30 cellular contexts compared by ENCODE assay signal in the genomic region with DNA sequence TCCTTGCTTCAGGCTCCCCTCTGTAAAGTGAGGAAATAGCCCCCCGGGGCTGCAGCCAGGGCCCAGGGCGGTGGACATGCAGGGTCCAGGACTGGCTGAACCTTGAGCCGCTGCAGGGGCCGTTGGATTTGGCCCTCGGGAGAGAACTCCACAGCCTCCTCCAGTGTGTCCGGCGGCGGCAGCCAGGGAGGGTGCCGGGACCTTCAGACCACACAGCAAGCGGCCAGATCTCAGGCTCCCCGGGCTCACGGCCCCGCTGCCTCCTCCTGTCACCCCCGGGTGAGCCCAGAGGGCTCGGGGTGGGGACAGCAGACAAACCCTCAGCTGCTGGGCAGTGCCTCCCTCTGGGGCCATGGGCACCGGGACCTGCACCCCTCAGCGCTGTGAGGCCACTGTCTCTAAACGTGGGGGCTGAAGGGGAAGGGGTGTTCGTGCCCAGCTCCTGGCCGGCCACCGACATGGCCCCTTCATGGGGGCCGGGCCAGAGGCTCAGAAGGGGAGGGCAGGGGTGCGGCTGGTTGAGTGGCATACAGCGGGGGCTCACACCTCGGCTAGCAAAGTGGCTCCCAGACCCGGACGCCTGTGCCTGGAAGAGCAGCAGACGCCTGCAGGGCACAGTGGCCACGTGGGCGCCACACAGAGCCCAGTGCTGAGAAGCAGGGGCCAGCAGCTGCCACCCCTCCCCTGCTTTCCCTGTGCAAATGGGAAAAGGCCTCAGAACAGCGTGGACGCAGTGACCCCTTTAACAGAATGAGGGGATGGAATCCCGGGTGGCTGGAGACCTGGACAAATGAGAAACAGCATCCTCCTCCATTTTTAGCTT.
"Had no signal": no experiment of that assay in that cellular context is flagged by ENCODE, and none has a peak within 500 bp of the region (broad histone marks: within the 10 kb centered on the region; RNA-seq: fewer than 3 reads in every experiment).

No MANE protein-coding gene starts in this region.

- H3K27me3 ChIP-seq: Peyer's patch had no signal

- H3K27ac ChIP-seq: brain microvascular endothelial cell, Peyer's patch, RWPE1, WERI-Rb-1 had no signal

- H3K4me3 Mint-ChIP-seq: activated CD4-positive, alpha-beta memory T cell treated with anti-CD3 and anti-CD28 coated beads, Interleukin-2, amount 10 ng/mL, durations not matched to agents 7 days and 5 days; activated CD8-positive, alpha-beta memory T cell treated with anti-CD3 and anti-CD28 coated beads, Interleukin-2, amount 10 ng/mL, durations not matched to agents 7 days and 5 days; activated naive CD4-positive, alpha-beta T cell treated with anti-CD3 and anti-CD28 coated beads, Interleukin-2, amount 10 ng/mL, durations not matched to agents 7 days and 5 days; activated naive CD8-positive, alpha-beta T cell; activated naive CD8-positive, alpha-beta T cell treated with anti-CD3 and anti-CD28 coated beads, Interleukin-2, amount 50 U/mL, for 24 hours; central memory CD8-positive, alpha-beta T cell had no signal

- H3K36me3 ChIP-seq: brain microvascular endothelial cell, MG63, Peyer's patch, WERI-Rb-1 had no signal

- DNase-seq: activated CD4-positive, alpha-beta memory T cell treated with anti-CD3 and anti-CD28 coated beads, Interleukin-2, amount 10 ng/mL, durations not matched to agents 7 days and 5 days; activated CD4-positive, alpha-beta T cell treated with anti-CD3 and anti-CD28 coated beads for 1 hour; activated CD4-positive, alpha-beta T cell treated with anti-CD3 and anti-CD28 coated beads for 48 hours; activated CD4-positive, CD25-positive, alpha-beta regulatory T cell; activated CD8-positive, alpha-beta memory T cell treated with anti-CD3 and anti-CD28 coated beads for 24 hours; activated CD8-positive, alpha-beta memory T cell treated with anti-CD3 and anti-CD28 coated beads, Interleukin-2, amount 10 ng/mL, durations not matched to agents 7 days and 5 days; activated CD8-positive, alpha-beta memory T cell treated with anti-CD3 and anti-CD28 coated beads, Interleukin-2, amount 50 U/mL, for 48 hours; activated effector memory CD4-positive, alpha-beta T cell treated with Interleukin-2 at 50 U/mL for 16 hours; activated naive CD4-positive, alpha-beta T cell treated with anti-CD3 and anti-CD28 coated beads, Interleukin-2, amount 10 ng/mL, durations not matched to agents 7 days and 5 days; activated naive CD8-positive, alpha-beta T cell treated with anti-CD3 and anti-CD28 coated beads, Interleukin-2, amount 50 U/mL, for 24 hours; activated T-cell treated with anti-CD3 and anti-CD28 coated beads, Interleukin-2, amount 50 U/mL, for 48 hours; anterior cingulate cortex; brain microvascular endothelial cell; Kasumi-1; KG1; MG63; NCI-H1048; NCI-H1694; NCI-H1930; NCI-H2081 treated with DMSO at 0.1 percent for 48 hours; NCI-H345; NCI-H524 treated with DMSO at 0.1 percent for 48 hours; Peyer's patch; SIG-M5; T1000; WERI-Rb-1 had no signal

- H3K27ac Mint-ChIP-seq: activated CD4-positive, alpha-beta memory T cell treated with anti-CD3 and anti-CD28 coated beads, Interleukin-2, amount 10 ng/mL, durations not matched to agents 7 days and 5 days; activated CD8-positive, alpha-beta memory T cell treated with anti-CD3 and anti-CD28 coated beads, Interleukin-2, amount 10 ng/mL, durations not matched to agents 7 days and 5 days; activated naive CD4-positive, alpha-beta T cell treated with anti-CD3 and anti-CD28 coated beads, Interleukin-2, amount 10 ng/mL, durations not matched to agents 7 days and 5 days; activated naive CD8-positive, alpha-beta T cell; activated naive CD8-positive, alpha-beta T cell treated with anti-CD3 and anti-CD28 coated beads, Interleukin-2, amount 50 U/mL, for 24 hours had no signal

- H3K9me3 ChIP-seq: MG63, Peyer's patch had no signal

- H3K4me1 Mint-ChIP-seq: activated CD4-positive, alpha-beta memory T cell treated with anti-CD3 and anti-CD28 coated beads, Interleukin-2, amount 10 ng/mL, durations not matched to agents 7 days and 5 days; activated CD8-positive, alpha-beta memory T cell treated with anti-CD3 and anti-CD28 coated beads, Interleukin-2, amount 10 ng/mL, durations not matched to agents 7 days and 5 days; activated naive CD4-positive, alpha-beta T cell treated with anti-CD3 and anti-CD28 coated beads, Interleukin-2, amount 10 ng/mL, durations not matched to agents 7 days and 5 days; activated naive CD8-positive, alpha-beta T cell treated with anti-CD3 and anti-CD28 coated beads, Interleukin-2, amount 50 U/mL, for 24 hours; central memory CD8-positive, alpha-beta T cell had no signal

- H3K4me3 ChIP-seq: MG63, Peyer's patch had no signal

- H3K9me3 Mint-ChIP-seq: activated CD4-positive, alpha-beta memory T cell treated with anti-CD3 and anti-CD28 coated beads, Interleukin-2, amount 10 ng/mL, durations not matched to agents 7 days and 5 days; activated naive CD4-positive, alpha-beta T cell treated with anti-CD3 and anti-CD28 coated beads, Interleukin-2, amount 10 ng/mL, durations not matched to agents 7 days and 5 days; activated naive CD8-positive, alpha-beta T cell treated with anti-CD3 and anti-CD28 coated beads, Interleukin-2, amount 50 U/mL, for 24 hours; central memory CD8-positive, alpha-beta T cell had no signal

- H3K36me3 Mint-ChIP-seq: activated CD8-positive, alpha-beta memory T cell treated with anti-CD3 and anti-CD28 coated beads, Interleukin-2, amount 10 ng/mL, durations not matched to agents 7 days and 5 days; activated naive CD4-positive, alpha-beta T cell treated with anti-CD3 and anti-CD28 coated beads, Interleukin-2, amount 10 ng/mL, durations not matched to agents 7 days and 5 days; activated naive CD8-positive, alpha-beta T cell had no signal

- ATAC-seq: activated CD8-positive, alpha-beta memory T cell treated with anti-CD3 and anti-CD28 coated beads, Interleukin-2, amount 10 ng/mL, durations not matched to agents 7 days and 5 days; activated naive CD8-positive, alpha-beta T cell treated with anti-CD3 and anti-CD28 coated beads, Interleukin-2, amount 50 U/mL, for 24 hours; Right ventricle myocardium inferior had no signal
